9 cellular contexts compared by ENCODE assay signal in genomic region chr16:75097941-75098897, GRCh38. TPM values are rescaled to one million over a fixed set of nuclear protein-coding genes. Genes with fewer than 3 reads are reported as not detected.
A peak's percentile ranks its signal among the peaks of the same experiment; 100 is the strongest.
DNase-seq lines count a peak whose midpoint lies in the region; ATAC-seq, FAIRE-seq and TF ChIP-seq lines count a peak whose summit lies in the region.
"Had no signal": no experiment of that assay in that cellular context is flagged by ENCODE, and none has a peak within 500 bp of the region (broad histone marks: within the 10 kb centered on the region; RNA-seq: fewer than 3 reads in every experiment).

No MANE protein-coding gene starts in this region.

- FAIRE-seq in GM12892 (lab: Jason Lieb, UNC) = peak; percentile 87

- H3K27me3 Mint-ChIP-seq in activated T-helper 17 cell treated with anti-CD3 and anti-CD28 coated beads, Interleukin-2, amount 50 U/mL, for 72 hours = no peaks in the 10 kb centered on the region

- no peak for TF ChIP-seq POLR2A in GM12892 (IDR thresholded peaks at IDR 0.05; ENCODE audit: low read depth, low read length)

- WGBS in psoas muscle, 3 donors = 26 to 33% (median 32%) methylated on average over 15 of the region's 15 CpGs

- peaks cover 51% of the 10 kb centered on the region for H3K4me1 Mint-ChIP-seq in activated T-helper 17 cell treated with anti-CD3 and anti-CD28 coated beads, Interleukin-2, amount 50 U/mL, for 72 hours

- intact Hi-C loops in psoas muscle (cut with DNase I) (no loop called here), tibial artery (cut with DNase I; ENCODE audit: low total_unique reads) (no loop called here)

- TF ChIP-seq CTCF in psoas muscle (IDR thresholded peaks at IDR 0.05) (no peak), tibial artery (IDR thresholded peaks at IDR 0.05) (no peak)

- TF ChIP-seq EP300 in Ishikawa (IDR thresholded peaks at IDR 0.05; ENCODE audit: borderline replicate concordance) = no peak

- H3K27ac Mint-ChIP-seq in activated T-helper 17 cell treated with anti-CD3 and anti-CD28 coated beads, Interleukin-2, amount 50 U/mL, for 72 hours = peak overlapping the region; percentile 97

- DNase-seq in GM12892 (ENCODE audit: insufficient read length) = no peak
- peak in 1 of 2 donors; percentile 62 for DNase-seq in psoas muscle
- no peak for DNase-seq in tibial artery
- no peak for DNase-seq in SW 1271 (lab: John Stamatoyannopoulos, UW)
- DNase-seq in HK-2 (ENCODE audit: unreplicated experiment) = no peak
- no peak for DNase-seq in hippocampal formation (lab: John Stamatoyannopoulos, UW)

- no peaks in the 10 kb centered on the region for H3K9me3 Mint-ChIP-seq in activated T-helper 17 cell treated with anti-CD3 and anti-CD28 coated beads, Interleukin-2, amount 50 U/mL, for 72 hours

- H3K27ac ChIP-seq in psoas muscle = peak overlapping the region; percentile 74
- no peak overlapping the region for H3K27ac ChIP-seq in tibial artery

- ATAC-seq in activated T-helper 17 cell treated with anti-CD3 and anti-CD28 coated beads, Interleukin-2, amount 50 U/mL, for 72 hours (replicated peaks) = peak; percentile 91
- peak; percentile 73 to 84 (median 80) for ATAC-seq in psoas muscle

- H3K36me3 ChIP-seq in psoas muscle (ENCODE audit: insufficient read depth in 1 of 2, low read depth in 1 of 2) (peaks cover 0 to 24% of the 10 kb centered on the region in 2 donors), tibial artery (peaks cover 0 to 16% (median 6%) of the 10 kb centered on the region in 3 donors)

- H3K4me3 ChIP-seq in psoas muscle (no peak overlapping the region), tibial artery (no peak overlapping the region)

- no peaks in the 10 kb centered on the region for H3K27me3 ChIP-seq in psoas muscle (ENCODE audit: insufficient read depth in 3 of 3, low read length in 2 of 3)
- no peaks in the 10 kb centered on the region for H3K27me3 ChIP-seq in tibial artery
- H3K27me3 ChIP-seq: neutrophil had no signal

- peaks cover 37% of the 10 kb centered on the region for H3K36me3 Mint-ChIP-seq in activated T-helper 17 cell treated with anti-CD3 and anti-CD28 coated beads, Interleukin-2, amount 50 U/mL, for 72 hours (ENCODE audit: low read depth)

- peak overlapping the region; percentile 86 for H3K4me3 Mint-ChIP-seq in activated T-helper 17 cell treated with anti-CD3 and anti-CD28 coated beads, Interleukin-2, amount 50 U/mL, for 72 hours

- peak; percentile 14; the same call in 1 of the 2 replicates for TF ChIP-seq RAD21 in Ishikawa (IDR thresholded peaks at IDR 0.05; ENCODE audit: low read depth)

- H3K4me1 ChIP-seq in psoas muscle = peaks cover 38% of the 10 kb centered on the region
- peaks cover 0 to 46% (median 11%) of the 10 kb centered on the region in 4 donors for H3K4me1 ChIP-seq in tibial artery

- H3K9me3 ChIP-seq in psoas muscle (no peaks in the 10 kb centered on the region), tibial artery (no peaks in the 10 kb centered on the region)
- H3K9me3 ChIP-seq: neutrophil had no signal

TF ChIP-seq in Ishikawa, 13 proteins besides CTCF, POLR2A, EP300 and RAD21:
- TF ChIP-seq YY1 (IDR thresholded peaks at IDR 0.05; ENCODE audit: low read depth) (no peak), EGR1 (IDR thresholded peaks at IDR 0.05) (peak; percentile 36; the same call in 1 of the 2 replicates), USF1 (IDR thresholded peaks at IDR 0.05) (peak; percentile 49; the same call in 1 of the 2 replicates)

RNA-seq across cellular contexts. Expression of gene LDHD, which starts 18.4 kb away (rescaled TPM):
- not detected for polyA plus RNA-seq in GM12892 (2012; ENCODE audit: missing spikeins)
- total RNA-seq in activated T-helper 17 cell treated with anti-CD3 and anti-CD28 coated beads, Interleukin-2, amount 50 U/mL, for 72 hours = under 1 TPM; 0.11 to 0.48 TPM
- total RNA-seq in psoas muscle = 10 to 100 TPM; 26.2 to 66.6 (median 41.3) TPM
- 10 to 100 TPM; 20.5 to 37.5 (median 27.8) TPM for polyA plus RNA-seq in psoas muscle

RNA-seq across cellular contexts. Expression of gene ZFP1, which starts 50.1 kb away (rescaled TPM):
- polyA plus RNA-seq in GM12892 (2012; ENCODE audit: missing spikeins) = 8.7 TPM
- total RNA-seq in activated T-helper 17 cell treated with anti-CD3 and anti-CD28 coated beads, Interleukin-2, amount 50 U/mL, for 72 hours = 10 to 100 TPM; 16.9 to 19.0 TPM
- total RNA-seq in psoas muscle = 1 to 10 TPM; 6.0 to 8.1 (median 6.4) TPM
- polyA plus RNA-seq in psoas muscle = 10 to 100 TPM in 1 of 3 donors, 1 to 10 TPM in 2; 3.4 to 10.4 (median 4.5) TPM

Comparison
In these comparisons a context has a peak if more than half of its experiments do, and no peak if none do; other contexts are left out.
1. RNA of gene LDHD, which starts 18.4 kb away (total RNA-seq): 26.2 to 66.6 TPM in psoas muscle; 0.11 to 0.48 TPM in activated T-helper 17 cell treated with anti-CD3 and anti-CD28 coated beads, Interleukin-2, amount 50 U/mL, for 72 hours; every median in the first group is over 10 times any median in the second.